8 cellular contexts compared by ENCODE assay signal in the genomic region with DNA sequence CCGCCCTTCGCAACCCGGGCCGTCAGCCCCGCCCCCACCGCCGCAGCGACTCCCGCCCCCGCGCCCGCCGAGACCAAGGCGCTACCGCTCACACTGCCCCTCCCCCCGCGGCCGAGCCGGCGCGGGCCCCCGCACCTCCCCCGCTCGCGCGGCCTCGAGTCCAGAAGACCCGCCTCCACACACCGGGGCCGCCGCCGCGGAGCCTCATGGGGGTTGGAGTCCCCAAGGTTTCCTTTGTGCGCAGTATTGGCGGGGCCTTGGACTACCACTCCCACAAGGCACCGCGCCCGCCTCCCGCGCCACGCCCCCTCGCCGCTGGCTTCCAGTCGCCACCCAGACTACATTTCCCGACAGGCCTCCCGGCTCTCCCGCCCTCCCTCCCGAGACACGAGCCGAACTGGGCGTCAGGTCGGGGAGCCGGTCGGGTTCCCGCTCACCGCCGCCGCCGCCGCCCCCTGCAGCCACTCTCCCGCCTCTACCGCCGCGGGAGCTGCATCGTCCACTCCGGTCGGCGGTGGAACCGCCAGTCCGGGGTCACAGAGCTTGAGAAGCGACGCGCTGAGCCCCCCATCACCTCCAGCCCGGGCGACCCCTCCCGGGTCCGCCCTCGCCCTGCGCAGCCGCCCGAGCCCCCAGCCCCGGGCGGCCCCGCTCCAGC. TPM values are rescaled to one million over a fixed set of nuclear protein-coding genes. Genes with fewer than 3 reads are reported as not detected.
A peak's percentile ranks its signal among the peaks of the same experiment; 100 is the strongest.
DNase-seq lines count a peak whose midpoint lies in the region; ATAC-seq and TF ChIP-seq lines count a peak whose summit lies in the region.

A gene (plus strand): TSS at position 371 of the 658 bp plus-strand sequence. CDS start 336 bp downstream, outside the sequence.

- H3K36me3 Mint-ChIP-seq in naive thymus-derived CD4-positive, alpha-beta T cell: no peaks in the 10 kb centered on the region
- H3K36me3 Mint-ChIP-seq in stimulated activated memory B cell treated with anti-CD40 and anti-IgM and Interleukin-4, amounts not matched to agents 10 μg/mL and 1 μg/mL and 100 μg/mL, for 72 hours: no peaks in the 10 kb centered on the region

- peaks cover 16 to 37% (median 25%) of the 10 kb centered on the region in 7 donors for H3K4me1 Mint-ChIP-seq in naive thymus-derived CD4-positive, alpha-beta T cell
- H3K4me1 Mint-ChIP-seq in stimulated activated memory B cell treated with anti-CD40 and anti-IgM and Interleukin-4, amounts not matched to agents 10 μg/mL and 1 μg/mL and 100 μg/mL, for 72 hours: peaks cover 16% of the 10 kb centered on the region

- CTCF ChIA-PET in naive thymus-derived CD4-positive, alpha-beta T cell (lab: Charles Lee): no interaction called here

- H3K27me3 Mint-ChIP-seq in naive thymus-derived CD4-positive, alpha-beta T cell: peaks cover 0 to 2% (median 0%) of the 10 kb centered on the region in 5 donors
- no peaks in the 10 kb centered on the region for H3K27me3 Mint-ChIP-seq in stimulated activated memory B cell treated with anti-CD40 and anti-IgM and Interleukin-4, amounts not matched to agents 10 μg/mL and 1 μg/mL and 100 μg/mL, for 72 hours

- H4K20me1 ChIP-seq in fibroblast of lung (ENCODE audit: control insufficient read depth, extremely low read depth, insufficient read depth, low read length): no peaks in the 10 kb centered on the region

- H3K9me3 ChIP-seq in fibroblast of lung (ENCODE audit: control insufficient read depth, insufficient read depth, low read depth, low read length): no peaks in the 10 kb centered on the region
- H3K9me3 ChIP-seq in naive thymus-derived CD4-positive, alpha-beta T cell (ENCODE audit: control insufficient read depth in 2 of 3, low read length in 3 of 3): no peaks in the 10 kb centered on the region

- H3K4me3 Mint-ChIP-seq in naive thymus-derived CD4-positive, alpha-beta T cell: peak within 1 kb of the TSS; percentile 88 to 97 (median 93)
- peak within 1 kb of the TSS; percentile 79 for H3K4me3 Mint-ChIP-seq in stimulated activated memory B cell treated with anti-CD40 and anti-IgM and Interleukin-4, amounts not matched to agents 10 μg/mL and 1 μg/mL and 100 μg/mL, for 72 hours

- H3K4me2 ChIP-seq in fibroblast of lung (ENCODE audit: extremely low read depth, insufficient read depth, low read length): peak within 1 kb of the TSS; percentile 84

- DNase-seq in EH (ENCODE audit: low read depth): peak; percentile 99
- peak; percentile 92 for DNase-seq in H4 (ENCODE audit: low spot score)
- DNase-seq in LNCaP clone FGC (ENCODE audit: low read depth): peak; percentile 95
- DNase-seq in RPMI8226: peak; percentile 100
- peak; percentile 99 to 100 for DNase-seq in activated T-helper 1 cell treated with anti-CD3 and anti-CD28 coated beads, Interleukin-2, amount 50 U/mL, for 16 hours (ENCODE audit: low read depth in 1 of 2, low spot score in 1 of 2)
- DNase-seq in fibroblast of lung (ENCODE audit: low read depth in 2 of 2): peak; percentile 98 to 99
- peak; percentile 97 to 99 (median 98) for DNase-seq in naive thymus-derived CD4-positive, alpha-beta T cell

- POLR2A ChIA-PET in naive thymus-derived CD4-positive, alpha-beta T cell (lab: Charles Lee): interaction anchor here (0.9 to 1.3 kb wide), 6 partner anchors 9 to 154 kb away, joined by 3 to 27 read pairs (median 3); a partner anchor contains a TSS

- H3K27me3 ChIP-seq in fibroblast of lung (ENCODE audit: control insufficient read depth, insufficient read depth, low read length): no peaks in the 10 kb centered on the region
- H3K27me3 ChIP-seq in naive thymus-derived CD4-positive, alpha-beta T cell (ENCODE audit: control insufficient read depth in 2 of 2, insufficient read depth in 2 of 2, low read length in 2 of 2): no peaks in the 10 kb centered on the region

- H3K4me3 ChIP-seq in LNCaP clone FGC (ENCODE audit: low read depth, low read length) (peak within 1 kb of the TSS; percentile 64), fibroblast of lung (replicated peaks in 1 of 4; ENCODE audit: control extremely low read depth in 1 of 4, insufficient read depth in 1 of 4, low read depth in 3 of 4, low read length in 4 of 4) (peak within 1 kb of the TSS; percentile 69 to 97 (median 82))
- peak within 1 kb of the TSS; percentile 53 for H3K4me3 ChIP-seq in naive thymus-derived CD4-positive, alpha-beta T cell (ENCODE audit: low read length)

- no peak for TF ChIP-seq CTCF in LNCaP clone FGC (IDR thresholded peaks at IDR 0.05; ENCODE audit: control insufficient read depth, extremely low read depth, insufficient read depth)
- TF ChIP-seq CTCF in fibroblast of lung (conservative IDR thresholded peaks at IDR 0.05 in 1 of 2, IDR thresholded peaks at IDR 0.05 in 1 of 2; ENCODE audit: low read depth in 1 of 2, low read length in 2 of 2): no peak

- no peaks in the 10 kb centered on the region for H3K36me3 ChIP-seq in fibroblast of lung (ENCODE audit: control insufficient read depth, insufficient read depth, low read length)
- peaks cover 0 to 8% (median 0%) of the 10 kb centered on the region in 3 experiments for H3K36me3 ChIP-seq in naive thymus-derived CD4-positive, alpha-beta T cell (ENCODE audit: control insufficient read depth in 2 of 3, insufficient read depth in 3 of 3, low read length in 3 of 3)

- H3K9me3 Mint-ChIP-seq in naive thymus-derived CD4-positive, alpha-beta T cell: no peaks in the 10 kb centered on the region
- H3K9me3 Mint-ChIP-seq in stimulated activated memory B cell treated with anti-CD40 and anti-IgM and Interleukin-4, amounts not matched to agents 10 μg/mL and 1 μg/mL and 100 μg/mL, for 72 hours: no peaks in the 10 kb centered on the region

- H3K4me1 ChIP-seq in fibroblast of lung (ENCODE audit: control insufficient read depth, extremely low read depth, insufficient read depth, low read length): peaks cover 3% of the 10 kb centered on the region
- peaks cover 0 to 14% of the 10 kb centered on the region in 2 donors for H3K4me1 ChIP-seq in naive thymus-derived CD4-positive, alpha-beta T cell (ENCODE audit: control insufficient read depth in 2 of 2, insufficient read depth in 2 of 2, low read length in 2 of 2)

- peak; percentile 98 for ATAC-seq in naive thymus-derived CD4-positive, alpha-beta T cell
- peak; percentile 97 for ATAC-seq in stimulated activated memory B cell treated with anti-CD40 and anti-IgM and Interleukin-4, amounts not matched to agents 10 μg/mL and 1 μg/mL and 100 μg/mL, for 72 hours

- H2AFZ ChIP-seq in fibroblast of lung (ENCODE audit: low read length): peak within 1 kb of the TSS; percentile 95

- H3K27ac ChIP-seq in fibroblast of lung (ENCODE audit: insufficient read depth, low read length): peak within 1 kb of the TSS; percentile 78
- H3K27ac ChIP-seq in naive thymus-derived CD4-positive, alpha-beta T cell (ENCODE audit: low read depth, low read length): peak within 1 kb of the TSS; percentile 82

- H3K9ac ChIP-seq in fibroblast of lung (ENCODE audit: insufficient read depth, low read length): peak within 1 kb of the TSS; percentile 76

- peak within 1 kb of the TSS; percentile 69 to 95 (median 88) for H3K27ac Mint-ChIP-seq in naive thymus-derived CD4-positive, alpha-beta T cell
- peak within 1 kb of the TSS; percentile 35 for H3K27ac Mint-ChIP-seq in stimulated activated memory B cell treated with anti-CD40 and anti-IgM and Interleukin-4, amounts not matched to agents 10 μg/mL and 1 μg/mL and 100 μg/mL, for 72 hours

- H3K79me2 ChIP-seq in fibroblast of lung (ENCODE audit: control insufficient read depth, insufficient read depth, low read length): peaks cover 38% of the 10 kb centered on the region

- intact Hi-C loops in naive thymus-derived CD4-positive, alpha-beta T cell (cut with micrococcal nuclease): loop anchor here (1.0 kb wide), 8 partner anchors 10 to 414 kb away; a partner anchor contains a TSS

RNA-seq across cellular contexts. Expression of the gene that starts here (rescaled TPM):
- total RNA-seq in H4 (2014; rRNA removed; shearing (Covaris generic)): 7.6 and 7.8 TPM in 2 replicates
- total RNA-seq in fibroblast of lung: 12.3 and 13.7 TPM in 2 replicates
- polyA plus RNA-seq in fibroblast of lung: 10.0 and 12.1 TPM in 2 replicates
- polyA plus RNA-seq in fibroblast of lung (2012): 13.9 and 15.9 TPM in 2 replicates
- polyA minus RNA-seq in fibroblast of lung (ENCODE audit: low replicate concordance): 12.3 and 13.7 TPM in 2 replicates
- total RNA-seq in naive thymus-derived CD4-positive, alpha-beta T cell: 10 to 100 TPM in 3 of 5 experiments, 1 to 10 TPM in 2; 7.7 to 14.3 (median 12.2) TPM
- 1 to 10 TPM; 4.4 to 6.3 TPM for polyA plus RNA-seq in naive thymus-derived CD4-positive, alpha-beta T cell

Comparison
In these comparisons a context has a peak if more than half of its experiments do, and no peak if none do; other contexts are left out.
1. Peak in every context shown above with its lines: DNase-seq, ATAC-seq, H3K4me3 ChIP-seq and H3K27ac ChIP-seq.